In the genomic region with DNA sequence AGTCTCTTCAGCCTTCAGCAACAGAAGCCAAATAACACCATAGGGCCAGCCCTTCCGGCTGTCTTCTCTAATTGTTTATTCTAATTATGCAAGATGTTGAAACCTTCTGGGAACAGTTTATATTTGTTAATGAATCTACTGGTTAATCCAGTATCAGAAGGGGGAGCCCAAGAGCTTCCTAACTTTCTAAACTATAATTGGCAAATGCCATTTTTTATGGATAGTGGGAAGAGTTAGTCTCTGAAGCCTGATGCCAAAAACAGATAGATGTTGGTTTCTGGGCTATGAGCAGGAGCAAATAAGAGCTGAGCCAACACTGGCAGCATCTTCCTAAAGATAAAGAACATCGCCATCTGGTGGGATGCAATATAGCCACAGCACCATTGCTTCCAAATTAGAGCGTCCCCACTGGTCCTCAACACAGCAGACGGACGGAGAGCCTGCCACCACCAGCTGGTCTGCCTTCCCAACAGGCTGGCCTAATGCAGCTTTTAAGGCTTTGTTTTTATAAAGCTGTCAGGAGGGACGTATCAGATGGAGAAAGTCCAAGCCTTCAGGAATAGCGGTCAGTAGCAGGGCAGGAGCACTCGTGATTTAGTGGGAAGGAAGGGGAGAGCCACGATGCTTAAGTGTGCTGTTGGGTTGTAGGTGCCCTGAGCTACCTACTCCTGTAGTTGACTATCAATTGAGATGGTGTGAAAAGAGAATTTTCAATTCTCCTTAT, we compare ENCODE assay signal across 8 cellular contexts.
DNase-seq lines count a peak whose midpoint lies in the region; ATAC-seq, FAIRE-seq and TF ChIP-seq lines count a peak whose summit lies in the region.

No MANE protein-coding gene starts in this region.

- H4K20me1 ChIP-seq in HCT116 (ENCODE audit: insufficient read depth), result no peaks in the 10 kb centered on the region

- CTCF ChIA-PET in HCT116 (lab: Charles Lee), result interaction anchor here (0.7 to 2.4 kb wide), 17 partner anchors 9 to 912 kb away, joined by 3 to 12 read pairs (median 3); no protein-coding TSS in a partner anchor

- RAD21 ChIA-PET in HCT116 (lab: Charles Lee; ENCODE audit: low non-redundant PET in 1 of 2, low total read pairs in 2 of 2, uncharacterized antibody in 2 of 2, unreplicated experiment in 2 of 2), result no interaction called here

- TF ChIP-seq CTCF in HCT116 (IDR thresholded peaks at IDR 0.05 in 2 of 3, conservative IDR thresholded peaks at IDR 0.05 in 1 of 3; ENCODE audit: borderline replicate concordance in 1 of 3, insufficient read depth in 1 of 3, low read depth in 2 of 3, low read length in 2 of 3) (peak in 2 of 3 experiments; percentile 74 to 77), breast epithelium (IDR thresholded peaks at IDR 0.05) (peak in 2 of 3 donors; percentile 13 to 17), kidney epithelial cell (IDR thresholded peaks at IDR 0.05; ENCODE audit: insufficient read depth, low read length, poor library complexity, severe bottlenecking) (peak; percentile 58)

- no peaks in the 10 kb centered on the region for H3K9me2 ChIP-seq in HCT116 (ENCODE audit: insufficient read depth)

- H3K4me1 ChIP-seq in HCT116 (ENCODE audit: control insufficient read depth in 1 of 2, insufficient read depth in 2 of 2, low read length in 2 of 2) (no peaks in the 10 kb centered on the region), breast epithelium (no peaks in the 10 kb centered on the region)

- H3K9ac ChIP-seq in HCT116 (ENCODE audit: low read length), result no peak overlapping the region

- TF ChIP-seq RAD21 in HCT116 (IDR thresholded peaks at IDR 0.05; ENCODE audit: low read depth), result peak; percentile 35; the same call in 1 of the 2 replicates

- H3K27ac ChIP-seq in HCT116 (ENCODE audit: low read depth, low read length) (no peak overlapping the region), breast epithelium (no peak overlapping the region)

- no peak for TF ChIP-seq POLR2A in HCT116 (IDR thresholded peaks at IDR 0.05; ENCODE audit: borderline replicate concordance, extremely low read depth, insufficient read depth, insufficient read length)
- TF ChIP-seq POLR2A in breast epithelium (IDR thresholded peaks at IDR 0.05), result no peak

- H3K4me3 ChIP-seq in HCT116 (replicated peaks in 1 of 2; ENCODE audit: low read depth in 1 of 2, low read length in 2 of 2), result no peak overlapping the region
- H3K4me3 ChIP-seq in breast epithelium, result no peak overlapping the region
- H3K4me3 ChIP-seq in kidney epithelial cell (ENCODE audit: low read depth, low read length), result no peak overlapping the region

- POLR2A ChIA-PET in HCT116 (lab: Charles Lee), result no interaction called here

- H3K9me3 ChIP-seq in HCT116 (ENCODE audit: control insufficient read depth in 1 of 2, insufficient read depth in 1 of 2, low read depth in 1 of 2, low read length in 2 of 2) (no peaks in the 10 kb centered on the region), breast epithelium (no peaks in the 10 kb centered on the region)

- DNase-seq in DMS153 (lab: John Stamatoyannopoulos, UW), result peak; percentile 72
- DNase-seq in HCT116 (ENCODE audit: low read depth, low spot score), result peak; percentile 18
- DNase-seq in NCI-H526 (lab: John Stamatoyannopoulos, UW), result peak; percentile 77 to 92
- DNase-seq in breast epithelium (ENCODE audit: low spot score in 2 of 2), result no peak
- DNase-seq in kidney epithelial cell (ENCODE audit: low read depth), result no peak
- DNase-seq in urothelium cell line (ENCODE audit: low spot score), result peak; percentile 46

- BruUV-seq in HCT116 (replicated peaks; lab: Mats Ljungman, UMichigan), result no TSS peak

- no peak overlapping the region for H3K4me2 ChIP-seq in HCT116 (ENCODE audit: low read length)

- peak; percentile 80 for ATAC-seq in HCT116
- ATAC-seq in GM19328 (IDR thresholded peaks at IDR 0.05; ENCODE audit: unreplicated experiment), result no peak
- no peak for ATAC-seq in GM19324 (IDR thresholded peaks at IDR 0.05; ENCODE audit: low FRiP score, unreplicated experiment)

- H2AFZ ChIP-seq in HCT116 (ENCODE audit: low read depth, low read length, poor library complexity, severe bottlenecking), result no peak overlapping the region

- intact Hi-C loops in HCT116 (cut with micrococcal nuclease) (loop anchor here (2.0 to 10.0 kb wide), 2 partner anchors 231 to 509 kb away; no protein-coding TSS in a partner anchor), breast epithelium (cut with DNase I; ENCODE audit: low total_unique reads) (no loop called here)

- H3K27me3 ChIP-seq in HCT116 (ENCODE audit: insufficient read depth, low read length) (no peaks in the 10 kb centered on the region), breast epithelium (no peaks in the 10 kb centered on the region), kidney epithelial cell (ENCODE audit: control insufficient read depth, insufficient read depth, low read length) (no peaks in the 10 kb centered on the region)

- FAIRE-seq in urothelium cell line (lab: Jason Lieb, UNC), result no peak

- H3K36me3 ChIP-seq in HCT116 (ENCODE audit: control insufficient read depth in 1 of 2, insufficient read depth in 2 of 2, low read length in 2 of 2), result no peaks in the 10 kb centered on the region
- no peaks in the 10 kb centered on the region for H3K36me3 ChIP-seq in breast epithelium
- no peaks in the 10 kb centered on the region for H3K36me3 ChIP-seq in kidney epithelial cell (ENCODE audit: control insufficient read depth, insufficient read depth, low read length)

- no peaks in the 10 kb centered on the region for H3K79me2 ChIP-seq in HCT116 (ENCODE audit: insufficient read depth, low read length)

TF ChIP-seq in HCT116, 20 proteins besides CTCF, POLR2A, EP300 and RAD21:
- TF ChIP-seq REST (IDR thresholded peaks at IDR 0.05; ENCODE audit: low read depth) (no peak), SIN3A (IDR thresholded peaks at IDR 0.05; ENCODE audit: low read depth) (no peak), ATF3 (IDR thresholded peaks at IDR 0.05) (no peak), ZNF274 (IDR thresholded peaks at IDR 0.05; ENCODE audit: low read depth, low read length) (no peak), POLR2AphosphoS5 (IDR thresholded peaks at IDR 0.05; ENCODE audit: low read depth, low read length) (no peak), YY1 (IDR thresholded peaks at IDR 0.05; ENCODE audit: extremely low read depth, insufficient replicate concordance, low read depth, low read length) (no peak), JUND (IDR thresholded peaks at IDR 0.05) (no peak)

Comparison
In these comparisons a context has a peak if more than half of its experiments do, and no peak if none do; other contexts are left out.
1. DNase-seq: peak in DMS153 (single experiment), HCT116 (single experiment), NCI-H526 (2 of 2) and urothelium cell line (single experiment); none in breast epithelium (0 of 2) and kidney epithelial cell (single experiment).
2. CTCF ChIP-seq: peak in every context shown above with its lines; median percentile 76 in HCT116; 58 in kidney epithelial cell; 15 in breast epithelium.